In the genomic region with DNA sequence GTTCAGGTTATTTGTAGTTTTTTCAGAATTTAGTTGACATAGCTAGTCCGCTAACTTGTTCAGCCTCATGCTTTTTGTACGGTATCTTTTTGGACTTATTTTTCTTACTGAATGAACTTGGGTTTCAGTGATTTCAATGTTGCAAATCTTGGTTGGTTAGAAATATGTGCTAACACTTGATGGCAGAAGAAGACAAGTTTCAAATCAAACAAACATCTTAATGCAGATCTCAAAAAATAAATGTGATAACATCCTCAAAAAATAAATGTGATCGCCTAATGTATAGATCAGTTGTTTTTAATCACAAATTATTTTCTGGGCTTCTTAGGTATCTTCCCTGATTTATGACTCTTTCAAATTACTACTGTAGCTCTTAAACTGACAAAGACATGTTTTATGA, we compare ENCODE assay signal across 26 cellular contexts.
DNase-seq lines count a peak whose midpoint lies in the region; ATAC-seq, FAIRE-seq and TF ChIP-seq lines count a peak whose summit lies in the region.
"Had no signal": no experiment of that assay in that cellular context is flagged by ENCODE, and none has a peak within 500 bp of the region (broad histone marks: within the 10 kb centered on the region; RNA-seq: fewer than 3 reads in every experiment).

No MANE protein-coding gene starts in this region.

- H3K36me3 Mint-ChIP-seq in stimulated activated effector memory CD8-positive, alpha-beta T cell treated with anti-CD3 and anti-CD28 coated beads, Interleukin-12 subunit alpha, Interleukin-12 subunit beta, amount 100 ng/mL, for 72 hours, result no peaks in the 10 kb centered on the region
- H3K36me3 Mint-ChIP-seq: neural progenitor cell had no signal

- H3K27ac Mint-ChIP-seq in stimulated activated effector memory CD8-positive, alpha-beta T cell treated with anti-CD3 and anti-CD28 coated beads, Interleukin-12 subunit alpha, Interleukin-12 subunit beta, amount 100 ng/mL, for 72 hours, result no peak overlapping the region
- H3K27ac Mint-ChIP-seq: neural progenitor cell had no signal

- no peak for DNase-seq in SK-N-MC (ENCODE audit: low read depth, low spot score)
- DNase-seq in frontal cortex (ENCODE audit: low spot score in 2 of 2), result no peak
- no peak for DNase-seq in psoas muscle
- DNase-seq in Peyer's patch, result no peak
- no peak for DNase-seq in stimulated activated effector memory CD8-positive, alpha-beta T cell treated with anti-CD3 and anti-CD28 coated beads, Interleukin-12 subunit alpha, Interleukin-12 subunit beta, amount 100 ng/mL, for 72 hours (ENCODE audit: low spot score in 2 of 2)
- DNase-seq: activated CD4-positive, alpha-beta T cell treated with anti-CD3 and anti-CD28 coated beads for 4 hours; activated effector memory CD4-positive, alpha-beta T cell treated with Interleukin-2 at 50 U/mL for 16 hours; brain microvascular endothelial cell; colonic mucosa; DMS79; islet precursor cell; NCI-H1436 treated with DMSO at 0.1 percent for 48 hours; posterior cingulate gyrus; sigmoid colon; stomach; transverse colon had no signal

- H3K27ac ChIP-seq in 22Rv1, result no peak overlapping the region
- no peak overlapping the region for H3K27ac ChIP-seq in C4-2B
- H3K27ac ChIP-seq in SK-N-MC, result peak overlapping the region; percentile 81
- H3K27ac ChIP-seq in psoas muscle, result no peak overlapping the region
- no peak overlapping the region for H3K27ac ChIP-seq in Peyer's patch
- H3K27ac ChIP-seq: brain microvascular endothelial cell, colonic mucosa, gastroesophageal sphincter, KMS-11, neural progenitor cell, sigmoid colon, SJSA1, stomach, transverse colon had no signal

- WGBS in psoas muscle, 3 donors, result 83 to 94% (median 91%) methylated on average over 3 of the region's 3 CpGs

- ATAC-seq in GM18519 (IDR thresholded peaks at IDR 0.05; ENCODE audit: low FRiP score, unreplicated experiment) (no peak), psoas muscle (no peak)
- no peak for ATAC-seq in stimulated activated effector memory CD8-positive, alpha-beta T cell treated with anti-CD3 and anti-CD28 coated beads, Interleukin-12 subunit alpha, Interleukin-12 subunit beta, amount 100 ng/mL, for 72 hours
- ATAC-seq: esophagus mucosa, gastroesophageal sphincter had no signal

- H3K4me1 Mint-ChIP-seq in stimulated activated effector memory CD8-positive, alpha-beta T cell treated with anti-CD3 and anti-CD28 coated beads, Interleukin-12 subunit alpha, Interleukin-12 subunit beta, amount 100 ng/mL, for 72 hours, result peaks cover 17% of the 10 kb centered on the region
- H3K4me1 Mint-ChIP-seq: neural progenitor cell had no signal

- no peaks in the 10 kb centered on the region for H3K9me3 ChIP-seq in SK-N-MC (ENCODE audit: low read depth, low read length)
- no peaks in the 10 kb centered on the region for H3K9me3 ChIP-seq in psoas muscle
- H3K9me3 ChIP-seq in Peyer's patch, result no peaks in the 10 kb centered on the region
- H3K9me3 ChIP-seq: colonic mucosa, gastroesophageal sphincter, sigmoid colon, SJSA1, stomach, transverse colon had no signal

- no peaks in the 10 kb centered on the region for H3K9me3 Mint-ChIP-seq in stimulated activated effector memory CD8-positive, alpha-beta T cell treated with anti-CD3 and anti-CD28 coated beads, Interleukin-12 subunit alpha, Interleukin-12 subunit beta, amount 100 ng/mL, for 72 hours
- H3K9me3 Mint-ChIP-seq: neural progenitor cell had no signal

- no peak overlapping the region for H3K9ac ChIP-seq in SK-N-MC (ENCODE audit: insufficient read length)
- H3K9ac ChIP-seq: KMS-11, neural progenitor cell had no signal

- no peak for TF ChIP-seq POLR2A in Peyer's patch (IDR thresholded peaks at IDR 0.05)

- FAIRE-seq in frontal cortex (lab: Jason Lieb, UNC), result peak; percentile 26
- FAIRE-seq: H1, HTR-8/SVneo had no signal

- TF ChIP-seq CTCF in 22Rv1 (IDR thresholded peaks at IDR 0.05) (peak; percentile 19), C4-2B (conservative IDR thresholded peaks at IDR 0.05) (peak; percentile 10; the same call in 1 of the 2 replicates), psoas muscle (IDR thresholded peaks at IDR 0.05) (no peak), Peyer's patch (IDR thresholded peaks at IDR 0.05) (peak in 2 of 6 experiments; percentile 7 to 32)

- H3K4me3 ChIP-seq in SK-N-MC (no peak overlapping the region), psoas muscle (no peak overlapping the region), Peyer's patch (no peak overlapping the region)
- H3K4me3 ChIP-seq: colonic mucosa, gastroesophageal sphincter, neural progenitor cell, sigmoid colon, SJSA1, stomach, transverse colon had no signal

- intact Hi-C loops in psoas muscle (cut with DNase I), result no loop called here

- no peaks in the 10 kb centered on the region for H3K4me1 ChIP-seq in psoas muscle
- H3K4me1 ChIP-seq in Peyer's patch, result no peaks in the 10 kb centered on the region
- H3K4me1 ChIP-seq: colonic mucosa, gastroesophageal sphincter, neural progenitor cell, sigmoid colon, SJSA1, stomach, transverse colon had no signal

- H3K27me3 ChIP-seq in psoas muscle (ENCODE audit: insufficient read depth in 3 of 3, low read length in 2 of 3) (no peaks in the 10 kb centered on the region), Peyer's patch (no peaks in the 10 kb centered on the region)
- H3K27me3 ChIP-seq: brain microvascular endothelial cell, colonic mucosa, gastroesophageal sphincter, neural progenitor cell, sigmoid colon, SJSA1, stomach, transverse colon had no signal

- H3K36me3 ChIP-seq in SK-N-MC (ENCODE audit: insufficient read depth, low read length), result peaks cover 19% of the 10 kb centered on the region
- H3K36me3 ChIP-seq in psoas muscle (ENCODE audit: insufficient read depth in 1 of 2, low read depth in 1 of 2), result peaks cover 0 to 5% of the 10 kb centered on the region in 2 donors
- no peaks in the 10 kb centered on the region for H3K36me3 ChIP-seq in Peyer's patch
- H3K36me3 ChIP-seq: brain microvascular endothelial cell, colonic mucosa, neural progenitor cell, SJSA1, stomach, transverse colon had no signal

- no peak overlapping the region for H3K4me3 Mint-ChIP-seq in stimulated activated effector memory CD8-positive, alpha-beta T cell treated with anti-CD3 and anti-CD28 coated beads, Interleukin-12 subunit alpha, Interleukin-12 subunit beta, amount 100 ng/mL, for 72 hours
- H3K4me3 Mint-ChIP-seq: neural progenitor cell had no signal
